Comparison of ENCODE assay signal across 7 cellular contexts in the genomic region with DNA sequence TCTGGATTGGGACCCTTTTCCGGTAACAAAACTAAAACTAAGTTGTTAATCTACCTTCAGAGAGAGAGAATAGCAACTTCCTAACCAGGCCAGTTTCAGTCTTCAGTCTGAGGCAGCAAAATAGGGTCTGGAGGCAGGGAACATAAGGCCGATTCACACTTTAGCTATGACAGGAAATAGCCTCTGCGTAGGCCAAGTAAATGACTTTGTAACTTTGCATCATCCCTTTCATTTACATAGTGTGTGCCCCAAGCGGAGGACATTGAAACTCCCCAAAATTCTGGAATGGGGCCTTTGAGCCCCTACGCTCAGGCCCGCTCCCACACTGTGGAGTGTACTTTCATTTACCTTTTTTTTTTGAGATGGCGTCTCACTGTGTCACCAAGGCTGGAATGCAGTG. TPM values are rescaled to one million over a fixed set of nuclear protein-coding genes. Genes with fewer than 3 reads are reported as not detected.
A peak's percentile ranks its signal among the peaks of the same experiment; 100 is the strongest.
DNase-seq lines count a peak whose midpoint lies in the region; ATAC-seq and TF ChIP-seq lines count a peak whose summit lies in the region.

No MANE protein-coding gene starts in this region.

- H3K27me3 Mint-ChIP-seq in activated CD4-positive, alpha-beta memory T cell treated with anti-CD3 and anti-CD28 coated beads, Interleukin-2, amount 10 ng/mL, durations not matched to agents 7 days and 5 days, result no peaks in the 10 kb centered on the region

- CTCF ChIA-PET in activated CD4-positive, alpha-beta memory T cell treated with anti-CD3 and anti-CD28 coated beads, Interleukin-2, amount 10 ng/mL, durations not matched to agents 7 days and 5 days (lab: Charles Lee), result interaction anchor here (0.9 to 2.4 kb wide), 3 partner anchors 9 to 99 kb away, joined by 3 to 16 read pairs (median 5); no protein-coding TSS in a partner anchor

- peak overlapping the region; percentile 67 for H3K4me3 Mint-ChIP-seq in activated CD4-positive, alpha-beta memory T cell treated with anti-CD3 and anti-CD28 coated beads, Interleukin-2, amount 10 ng/mL, durations not matched to agents 7 days and 5 days

- peaks cover 16 to 74% of the 10 kb centered on the region in 2 donors for H3K4me1 ChIP-seq in left lung
- peaks cover 39% of the 10 kb centered on the region for H3K4me1 ChIP-seq in SJCRH30

- H3K27ac ChIP-seq in left lung (peak overlapping the region; percentile 98 to 99), SJCRH30 (no peak overlapping the region)

- TF ChIP-seq CTCF in left lung (IDR thresholded peaks at IDR 0.05), result no peak

- H3K4me3 ChIP-seq in left lung (no peak overlapping the region), SJCRH30 (no peak overlapping the region)

- ATAC-seq in GM18867 (IDR thresholded peaks at IDR 0.05; ENCODE audit: unreplicated experiment) (peak; percentile 22), HG02938 (IDR thresholded peaks at IDR 0.05; ENCODE audit: unreplicated experiment) (peak; percentile 21), left lung (no peak)

- no peaks in the 10 kb centered on the region for H3K9me3 Mint-ChIP-seq in activated CD4-positive, alpha-beta memory T cell treated with anti-CD3 and anti-CD28 coated beads, Interleukin-2, amount 10 ng/mL, durations not matched to agents 7 days and 5 days

- H3K9me3 ChIP-seq in left lung (no peaks in the 10 kb centered on the region), SJCRH30 (replicated peaks) (no peaks in the 10 kb centered on the region)

- H3K36me3 Mint-ChIP-seq in activated CD4-positive, alpha-beta memory T cell treated with anti-CD3 and anti-CD28 coated beads, Interleukin-2, amount 10 ng/mL, durations not matched to agents 7 days and 5 days (ENCODE audit: low read depth), result peaks cover 45% of the 10 kb centered on the region

- H3K27me3 ChIP-seq in left lung, result no peaks in the 10 kb centered on the region
- no peaks in the 10 kb centered on the region for H3K27me3 ChIP-seq in SJCRH30

- H3K4me1 Mint-ChIP-seq in activated CD4-positive, alpha-beta memory T cell treated with anti-CD3 and anti-CD28 coated beads, Interleukin-2, amount 10 ng/mL, durations not matched to agents 7 days and 5 days, result peaks cover 80% of the 10 kb centered on the region

- H3K36me3 ChIP-seq in left lung (peaks cover 0 to 22% of the 10 kb centered on the region in 2 donors), SJCRH30 (no peaks in the 10 kb centered on the region)

- peak overlapping the region; percentile 95 for H3K27ac Mint-ChIP-seq in activated CD4-positive, alpha-beta memory T cell treated with anti-CD3 and anti-CD28 coated beads, Interleukin-2, amount 10 ng/mL, durations not matched to agents 7 days and 5 days

- POLR2A ChIA-PET in activated CD4-positive, alpha-beta memory T cell treated with anti-CD3 and anti-CD28 coated beads, Interleukin-2, amount 10 ng/mL, durations not matched to agents 7 days and 5 days (lab: Charles Lee), result interaction anchor here (1.6 to 12.7 kb wide), 4 partner anchors 9 to 97 kb away, joined by 4 to 165 read pairs (median 113); no protein-coding TSS in a partner anchor

- intact Hi-C loops in left lung (cut with DNase I), result no loop called here
- intact Hi-C loops in head of caudate nucleus (cut with DNase I), result no loop called here

- DNase-seq in activated CD4-positive, alpha-beta memory T cell treated with anti-CD3 and anti-CD28 coated beads, Interleukin-2, amount 10 ng/mL, durations not matched to agents 7 days and 5 days, result peak; percentile 46
- DNase-seq in left lung (no peak), SJCRH30 (no peak), head of caudate nucleus (no peak), GM03348 (ENCODE audit: low spot score) (no peak)

RNA-seq across cellular contexts. Expression of gene UPP1, which starts 1.7 kb away (rescaled TPM):
- total RNA-seq in activated CD4-positive, alpha-beta memory T cell treated with anti-CD3 and anti-CD28 coated beads, Interleukin-2, amount 10 ng/mL, durations not matched to agents 7 days and 5 days, result 100 to 1,000 TPM; 148 to 154 TPM
- total RNA-seq in left lung, result 10 to 100 TPM; 37.8 to 79.3 TPM
- 2.4 and 3.7 TPM in 2 replicates for total RNA-seq in SJCRH30 (2014; rRNA removed; shearing (Covaris generic))

RNA-seq across cellular contexts. Expression of gene C7orf57, which starts 52.0 kb away (rescaled TPM):
- under 1 TPM; 0.28 to 0.33 TPM for total RNA-seq in activated CD4-positive, alpha-beta memory T cell treated with anti-CD3 and anti-CD28 coated beads, Interleukin-2, amount 10 ng/mL, durations not matched to agents 7 days and 5 days
- 1 to 10 TPM in 1 of 2 donors, not detected in 1; 1.6 TPM for total RNA-seq in left lung
- total RNA-seq in SJCRH30 (2014; rRNA removed; shearing (Covaris generic)), result 0.06 TPM in 1 of 2 replicates, not detected in the other

RNA-seq across cellular contexts. Expression of gene SUN3, which starts 58.4 kb away (rescaled TPM):
- not detected for total RNA-seq in activated CD4-positive, alpha-beta memory T cell treated with anti-CD3 and anti-CD28 coated beads, Interleukin-2, amount 10 ng/mL, durations not matched to agents 7 days and 5 days
- not detected for total RNA-seq in left lung
- total RNA-seq in SJCRH30 (2014; rRNA removed; shearing (Covaris generic)), result not detected in 2 replicates
